Comparison of ENCODE assay signal across 10 cellular contexts in genomic region chr16:2511128-2511785, GRCh38.
DNase-seq lines count a peak whose midpoint lies in the region; ATAC-seq lines count a peak whose summit lies in the region.
"Had no signal": no experiment of that assay in that cellular context is flagged by ENCODE, and none has a peak within 500 bp of the region (broad histone marks: within the 10 kb centered on the region; RNA-seq: fewer than 3 reads in every experiment).

No MANE protein-coding gene starts in this region.

- H3K4me1 ChIP-seq in rectal smooth muscle tissue (ENCODE audit: control insufficient read depth, insufficient read depth, low read length) = peaks cover 11% of the 10 kb centered on the region

- H3K27me3 ChIP-seq in rectal smooth muscle tissue (ENCODE audit: control insufficient read depth, insufficient read depth, low read length) = no peaks in the 10 kb centered on the region

- H3K9ac ChIP-seq in rectal smooth muscle tissue (ENCODE audit: low read length) = no peak overlapping the region

- ATAC-seq in GM19023 (IDR thresholded peaks at IDR 0.05; ENCODE audit: unreplicated experiment) = no peak

- peak overlapping the region; percentile 45 for H3K27ac ChIP-seq in angular gyrus (ENCODE audit: low read depth, low read length)
- peak overlapping the region; percentile 22 for H3K27ac ChIP-seq in rectal smooth muscle tissue (ENCODE audit: low read depth, low read length)
- H3K27ac ChIP-seq: HL-60 had no signal

- DNase-seq in EL = peak; percentile 43
- DNase-seq in hepatic stellate cell (ENCODE audit: low spot score) = peak; percentile 83
- no peak for DNase-seq in DMS79 treated with DMSO at 0.1 percent for 48 hours (lab: John Stamatoyannopoulos, UW)
- no peak for DNase-seq in MV-4-11 (lab: John Stamatoyannopoulos, UW)
- DNase-seq in NCI-H526 (lab: John Stamatoyannopoulos, UW) = no peak
- DNase-seq: activated CD4-positive, alpha-beta T cell treated with anti-CD3 and anti-CD28 coated beads for 48 hours had no signal

- H3K4me3 ChIP-seq in rectal smooth muscle tissue (ENCODE audit: low read length) = peak overlapping the region; percentile 47

- no peaks in the 10 kb centered on the region for H3K36me3 ChIP-seq in rectal smooth muscle tissue (ENCODE audit: control insufficient read depth, insufficient read depth, low read length)

Comparison
In these comparisons a context has a peak if more than half of its experiments do, and no peak if none do; other contexts are left out.
1. DNase-seq: peak in EL (single experiment) and hepatic stellate cell (single experiment); none in DMS79 treated with DMSO at 0.1 percent for 48 hours (single experiment), MV-4-11 (single experiment) and NCI-H526 (0 of 2).